9 cellular contexts compared by ENCODE assay signal in the genomic region with DNA sequence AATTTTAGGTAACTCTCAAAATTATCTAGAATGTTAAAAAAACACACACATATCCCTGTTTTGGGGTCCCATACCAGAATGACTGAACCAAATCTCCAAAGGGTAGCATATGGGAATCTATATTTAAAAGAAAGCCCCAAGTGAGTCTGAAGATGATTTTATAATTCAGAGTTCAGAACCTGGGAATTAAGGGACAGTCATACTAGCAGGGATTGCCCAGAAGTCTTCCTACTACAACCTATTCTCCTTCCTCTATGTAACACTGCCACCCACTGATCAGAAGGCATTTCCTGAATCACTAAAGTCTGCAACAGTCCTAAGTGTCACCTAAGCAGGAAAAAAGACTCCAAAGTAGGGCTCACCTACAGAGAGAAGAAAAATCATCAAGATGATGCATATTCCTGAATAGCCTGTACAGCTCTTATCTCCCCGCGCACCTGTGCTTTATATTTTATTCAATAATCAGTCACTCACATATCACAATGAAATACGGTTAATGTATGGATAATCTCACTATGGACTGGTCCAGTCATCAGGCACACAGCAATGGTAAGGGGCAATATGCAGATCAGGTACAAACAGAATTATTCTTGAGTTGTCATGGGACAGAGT. TPM values are rescaled to one million over a fixed set of nuclear protein-coding genes. Genes with fewer than 3 reads are reported as not detected.
DNase-seq lines count a peak whose midpoint lies in the region; ATAC-seq, FAIRE-seq and TF ChIP-seq lines count a peak whose summit lies in the region.
"Had no signal": no experiment of that assay in that cellular context is flagged by ENCODE, and none has a peak within 500 bp of the region (broad histone marks: within the 10 kb centered on the region; RNA-seq: fewer than 3 reads in every experiment).

No MANE protein-coding gene starts in this region.

- no peaks in the 10 kb centered on the region for H3K4me1 Mint-ChIP-seq in endothelial cell (ENCODE audit: unreplicated experiment)

- intact Hi-C loops in K562 (cut with micrococcal nuclease) (no loop called here), posterior cingulate gyrus (cut with DNase I) (no loop called here)

- no peaks in the 10 kb centered on the region for H3K36me3 ChIP-seq in H7 (replicated peaks; ENCODE audit: control insufficient read depth, insufficient read depth, low read length)
- H3K36me3 ChIP-seq in K562 (ENCODE audit: control insufficient read depth, insufficient read depth, low read length), result no peaks in the 10 kb centered on the region
- H3K36me3 ChIP-seq: neutrophil had no signal

- WGBS in K562 (ENCODE audit: insufficient coverage, low coverage, missing lambda C conversion rate), result 0% methylated on average over 3 of the region's 3 CpGs

- no peak overlapping the region for H2AFZ ChIP-seq in K562 (ENCODE audit: low read depth, low read length)

- no peak for TF ChIP-seq POLR2A in NB4 (IDR thresholded peaks at IDR 0.05; ENCODE audit: extremely low read depth, insufficient read length)
- no peak for TF ChIP-seq POLR2A in K562 (conservative IDR thresholded peaks at IDR 0.05)

- no peak overlapping the region for H3K27ac ChIP-seq in K562 (ENCODE audit: extremely low read depth, low read depth, low read length)
- H3K27ac ChIP-seq: neutrophil had no signal

- no peak overlapping the region for H3K4me3 Mint-ChIP-seq in endothelial cell (ENCODE audit: unreplicated experiment)

- H3K27ac Mint-ChIP-seq in endothelial cell (ENCODE audit: unreplicated experiment), result no peak overlapping the region

- H3K27me3 ChIP-seq in H7 (ENCODE audit: control insufficient read depth, insufficient read depth, low read length), result no peaks in the 10 kb centered on the region
- no peaks in the 10 kb centered on the region for H3K27me3 ChIP-seq in K562 (ENCODE audit: control insufficient read depth in 2 of 2, insufficient read depth in 2 of 2, low read length in 2 of 2)
- H3K27me3 ChIP-seq: neutrophil had no signal

- no peaks in the 10 kb centered on the region for H3K4me1 ChIP-seq in K562 (replicated peaks in 1 of 2; ENCODE audit: control insufficient read depth in 2 of 2, insufficient read depth in 2 of 2, low read length in 2 of 2)

- H3K27me3 Mint-ChIP-seq in endothelial cell (ENCODE audit: unreplicated experiment), result no peaks in the 10 kb centered on the region

- no peaks in the 10 kb centered on the region for H4K20me1 ChIP-seq in K562 (replicated peaks; ENCODE audit: control insufficient read depth, insufficient read depth, low read length)

- ATAC-seq in K562, result no peak
- peak; percentile 86 for ATAC-seq in left lobe of liver

- peak; percentile 18 for DNase-seq in stimulated activated CD4-positive, alpha-beta T cell treated with anti-CD3 and anti-CD28 coated beads, Interleukin-4, amount 100 ng/mL, for 24 hours
- DNase-seq in stimulated activated CD4-positive, alpha-beta T cell treated with anti-CD3 and anti-CD28 coated beads, Interleukin-15, amount 100 ng/mL, for 24 hours, result no peak
- DNase-seq in H7, result peak; percentile 4
- peak; percentile 59 for DNase-seq in NB4 (ENCODE audit: low read depth)
- no peak for DNase-seq in K562 (ENCODE audit: extremely low read depth in 1 of 4, low spot score in 3 of 4)
- DNase-seq in left lobe of liver (ENCODE audit: low spot score), result no peak
- DNase-seq in posterior cingulate gyrus, result no peak
- no peak for DNase-seq in endothelial cell (ENCODE audit: low spot score)

- CTCF ChIA-PET in K562 (lab: Yijun Ruan, JAX; ENCODE audit: low intra/inter-chr PET ratio), result no interaction called here

- no peaks in the 10 kb centered on the region for H3K9me3 Mint-ChIP-seq in endothelial cell (ENCODE audit: unreplicated experiment)

- no peak overlapping the region for H3K4me2 ChIP-seq in K562 (ENCODE audit: insufficient read depth, low read length)

- H3K4me3 ChIP-seq in H7 (ENCODE audit: insufficient read depth, low read depth, low read length), result no peak overlapping the region
- H3K4me3 ChIP-seq in NB4 (ENCODE audit: low read depth, low read length), result no peak overlapping the region
- no peak overlapping the region for H3K4me3 ChIP-seq in K562

- TF ChIP-seq RAD21 in K562 (CRISPR knock-in tag; conservative IDR thresholded peaks at IDR 0.05 in 1 of 2, IDR thresholded peaks at IDR 0.05 in 1 of 2), result peak; percentile 21 to 28; a peak in 3 of 4 replicates

- POLR2A ChIA-PET in K562 (lab: Yijun Ruan, JAX), result no interaction called here

- no TSS peak for BruUV-seq in K562 (replicated peaks; lab: Mats Ljungman, UMichigan)

- H3K9me1 ChIP-seq in K562 (ENCODE audit: control insufficient read depth, insufficient read depth, low read length), result no peaks in the 10 kb centered on the region

- H3K36me3 Mint-ChIP-seq in endothelial cell (ENCODE audit: low read depth, unreplicated experiment), result no peaks in the 10 kb centered on the region

- no peak for FAIRE-seq in K562 (lab: Jason Lieb, UNC)

- no peak overlapping the region for H3K9ac ChIP-seq in K562 (ENCODE audit: insufficient read depth in 1 of 2, low read depth in 2 of 2, low read length in 2 of 2)

- H3K79me2 ChIP-seq in K562 (ENCODE audit: control insufficient read depth, insufficient read depth, low read length), result no peaks in the 10 kb centered on the region

- no peak for TF ChIP-seq EP300 in K562 (IDR thresholded peaks at IDR 0.05; ENCODE audit: low read length)

- no peaks in the 10 kb centered on the region for H3K9me3 ChIP-seq in K562 (replicated peaks; ENCODE audit: control insufficient read depth, insufficient read depth, low read depth, low read length)
- H3K9me3 ChIP-seq: neutrophil had no signal

- TF ChIP-seq CTCF in NB4 (IDR thresholded peaks at IDR 0.05; ENCODE audit: low read depth, low read length) (peak; percentile 43), K562 (IDR thresholded peaks at IDR 0.05 in 2 of 3, conservative IDR thresholded peaks at IDR 0.05 in 1 of 3; ENCODE audit: insufficient read depth in 2 of 3, low read depth in 1 of 3, low read length in 3 of 3) (no peak), endothelial cell (IDR thresholded peaks at IDR 0.05; ENCODE audit: unreplicated experiment) (no peak)

- in situ Hi-C loops in K562 (cut with MboI), result no loop called here

TF ChIP-seq in K562, 482 proteins besides CTCF, POLR2A, EP300 and RAD21 (continues in another document):
- no peak for TF ChIP-seq NR3C1 (CRISPR knock-in tag; IDR thresholded peaks at IDR 0.05)
- no peak for TF ChIP-seq TCFL5 (CRISPR knock-in tag; conservative IDR thresholded peaks at IDR 0.05)
- TF ChIP-seq RHOXF2B (CRISPR knock-in tag; conservative IDR thresholded peaks at IDR 0.05), result no peak

RNA-seq across cellular contexts. Expression of a gene that starts 4.9 kb away (rescaled TPM):
- total RNA-seq in H7 (2014; rRNA removed; shearing (Covaris generic)), result 0.07 TPM in 1 of 2 replicates, not detected in the other
- not detected in 2 replicates for total RNA-seq in K562 (2011; cell fraction: chromatin; rRNA removed; ENCODE audit: low replicate concordance)
- total RNA-seq in K562 (2011; cell fraction: nucleolus; rRNA removed), result not detected in 2 replicates
- not detected in 2 replicates for total RNA-seq in K562 (2011; cell fraction: nucleoplasm; rRNA removed)
- total RNA-seq in K562 (2014; rRNA removed) (not detected in 2 replicates), K562 (2014; rRNA removed; fragmentation: Illumina TruSeq; extraction: Trizol) (not detected in 2 replicates), K562 (2015; rRNA removed; fragmentation: Illumina TruSeq; extraction: Trizol) (not detected in 2 replicates), K562 (2021) (0.42 TPM in 1 of 2 replicates, not detected in the other), left lobe of liver (3.1 TPM), endothelial cell (ENCODE audit: unreplicated experiment) (not detected)
- polyA plus RNA-seq in K562 (2011; rRNA removed) (not detected in 2 replicates), K562 (2014; fragmentation: Illumina TruSeq; extraction: Trizol) (not detected in 2 replicates), K562 (2014; fragmentation: Nextera tagmentation; extraction: Ambion mirVana) (not detected), K562 (2014; rRNA removed) (not detected in 2 replicates)
- not detected in 2 replicates for polyA plus RNA-seq in K562 (2011; cell fraction: cytosol; rRNA removed)
- not detected in 2 replicates for polyA plus RNA-seq in K562 (2011; cell fraction: nucleus; rRNA removed)
- 0.11 TPM in 1 of 2 replicates, not detected in the other for polyA plus RNA-seq in K562 (2012)
- polyA minus RNA-seq in K562 (2011; rRNA and poly(A)+ RNA removed), result 0.42 TPM in 1 of 2 replicates, not detected in the other
- not detected in 2 replicates for polyA minus RNA-seq in K562 (2011; cell fraction: cytosol; rRNA and poly(A)+ RNA removed)
- polyA minus RNA-seq in K562 (2011; cell fraction: nucleus; rRNA and poly(A)+ RNA removed), result not detected in 2 replicates

RNA-seq across cellular contexts. Expression of a gene that starts 55.5 kb away (rescaled TPM):
- total RNA-seq in H7 (2014; rRNA removed; shearing (Covaris generic)), result not detected in 2 replicates
- total RNA-seq in K562 (2011; cell fraction: chromatin; rRNA removed; ENCODE audit: low replicate concordance), result not detected in 2 replicates
- total RNA-seq in K562 (2011; cell fraction: nucleolus; rRNA removed), result not detected in 2 replicates
- not detected in 2 replicates for total RNA-seq in K562 (2011; cell fraction: nucleoplasm; rRNA removed)
- not detected in 2 replicates for total RNA-seq in K562 (2014; rRNA removed)
- total RNA-seq in K562 (2014; rRNA removed; fragmentation: Illumina TruSeq; extraction: Trizol), result not detected in 2 replicates
- not detected in 2 replicates for total RNA-seq in K562 (2015; rRNA removed; fragmentation: Illumina TruSeq; extraction: Trizol)
- not detected in 2 replicates for total RNA-seq in K562 (2021)
- not detected in 2 replicates for polyA plus RNA-seq in K562 (2011; rRNA removed)
- polyA plus RNA-seq in K562 (2011; cell fraction: cytosol; rRNA removed), result not detected in 2 replicates
- polyA plus RNA-seq in K562 (2011; cell fraction: nucleus; rRNA removed), result not detected in 2 replicates
- not detected in 2 replicates for polyA plus RNA-seq in K562 (2012)
- polyA plus RNA-seq in K562 (2014; fragmentation: Illumina TruSeq; extraction: Trizol), result not detected in 2 replicates
- polyA plus RNA-seq in K562 (2014; fragmentation: Nextera tagmentation; extraction: Ambion mirVana), result not detected
- not detected in 2 replicates for polyA plus RNA-seq in K562 (2014; rRNA removed)
- polyA minus RNA-seq in K562 (2011; rRNA and poly(A)+ RNA removed), result not detected in 2 replicates
- polyA minus RNA-seq in K562 (2011; cell fraction: cytosol; rRNA and poly(A)+ RNA removed), result not detected in 2 replicates
- polyA minus RNA-seq in K562 (2011; cell fraction: nucleus; rRNA and poly(A)+ RNA removed), result not detected in 2 replicates
- not detected for total RNA-seq in left lobe of liver
- not detected for total RNA-seq in endothelial cell (ENCODE audit: unreplicated experiment)

Comparison
In these comparisons a context has a peak if more than half of its experiments do, and no peak if none do; other contexts are left out.
1. DNase-seq: peak in stimulated activated CD4-positive, alpha-beta T cell treated with anti-CD3 and anti-CD28 coated beads, Interleukin-4, amount 100 ng/mL, for 24 hours (single experiment), H7 (single experiment) and NB4 (single experiment); none in stimulated activated CD4-positive, alpha-beta T cell treated with anti-CD3 and anti-CD28 coated beads, Interleukin-15, amount 100 ng/mL, for 24 hours (single experiment), K562 (0 of 4), left lobe of liver (single experiment), posterior cingulate gyrus (0 of 10) and endothelial cell (single experiment).